1 cellular context compared by ENCODE assay signal in genomic region chr11:20477418-20478090, GRCh38.
TF ChIP-seq lines count a peak whose summit lies in the region.

No MANE protein-coding gene starts in this region.

TF ChIP-seq in K562, 482 proteins besides CTCF, POLR2A, EP300 and RAD21 (continued from another document and continues in another):
- no peak for TF ChIP-seq NUFIP1 (IDR thresholded peaks at IDR 0.05; ENCODE audit: partially characterized antibody)
- no peak for TF ChIP-seq ZBTB17 (CRISPR knock-in tag; IDR thresholded peaks at IDR 0.05)
- no peak for TF ChIP-seq MED1 (CRISPR knock-in tag; IDR thresholded peaks at IDR 0.05; ENCODE audit: borderline replicate concordance)
- TF ChIP-seq GTF2E2 (tag; IDR thresholded peaks at IDR 0.05): no peak
- TF ChIP-seq MAFF (IDR thresholded peaks at IDR 0.05; ENCODE audit: low read length): 0 out of 2 replicates have a peak, but pooled peaks have one; percentile 5
- peak; percentile 29 for TF ChIP-seq TAF9B (IDR thresholded peaks at IDR 0.05; ENCODE audit: partially characterized antibody)
- TF ChIP-seq, protein P1, sequence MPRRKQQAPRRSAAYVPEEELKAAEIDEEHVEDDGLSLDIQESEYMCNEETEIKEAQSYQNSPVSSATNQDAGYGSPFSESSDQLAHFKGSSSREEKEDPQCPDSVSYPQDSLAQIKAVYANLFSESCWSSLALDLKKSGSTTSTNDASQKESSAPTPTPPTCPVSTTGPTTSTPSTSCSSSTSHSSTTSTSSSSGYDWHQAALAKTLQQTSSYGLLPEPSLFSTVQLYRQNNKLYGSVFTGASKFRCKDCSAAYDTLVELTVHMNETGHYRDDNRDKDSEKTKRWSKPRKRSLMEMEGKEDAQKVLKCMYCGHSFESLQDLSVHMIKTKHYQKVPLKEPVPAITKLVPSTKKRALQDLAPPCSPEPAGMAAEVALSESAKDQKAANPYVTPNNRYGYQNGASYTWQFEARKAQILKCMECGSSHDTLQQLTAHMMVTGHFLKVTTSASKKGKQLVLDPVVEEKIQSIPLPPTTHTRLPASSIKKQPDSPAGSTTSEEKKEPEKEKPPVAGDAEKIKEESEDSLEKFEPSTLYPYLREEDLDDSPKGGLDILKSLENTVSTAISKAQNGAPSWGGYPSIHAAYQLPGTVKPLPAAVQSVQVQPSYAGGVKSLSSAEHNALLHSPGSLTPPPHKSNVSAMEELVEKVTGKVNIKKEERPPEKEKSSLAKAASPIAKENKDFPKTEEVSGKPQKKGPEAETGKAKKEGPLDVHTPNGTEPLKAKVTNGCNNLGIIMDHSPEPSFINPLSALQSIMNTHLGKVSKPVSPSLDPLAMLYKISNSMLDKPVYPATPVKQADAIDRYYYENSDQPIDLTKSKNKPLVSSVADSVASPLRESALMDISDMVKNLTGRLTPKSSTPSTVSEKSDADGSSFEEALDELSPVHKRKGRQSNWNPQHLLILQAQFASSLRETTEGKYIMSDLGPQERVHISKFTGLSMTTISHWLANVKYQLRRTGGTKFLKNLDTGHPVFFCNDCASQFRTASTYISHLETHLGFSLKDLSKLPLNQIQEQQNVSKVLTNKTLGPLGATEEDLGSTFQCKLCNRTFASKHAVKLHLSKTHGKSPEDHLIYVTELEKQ (CRISPR knock-in tag; IDR thresholded peaks at IDR 0.05): no peak
- TF ChIP-seq TSC22D4 (tag; IDR thresholded peaks at IDR 0.05): no peak
- TF ChIP-seq FOS (IDR thresholded peaks at IDR 0.05; ENCODE audit: extremely low read depth, insufficient read length): peak; percentile 31
- TF ChIP-seq TAL1 (IDR thresholded peaks at IDR 0.05): 0 out of 2 replicates have a peak, but pooled peaks have one; percentile 3
- no peak for TF ChIP-seq ETS1 (conservative IDR thresholded peaks at IDR 0.05; ENCODE audit: control insufficient read depth, low read depth, low read length)
- no peak for TF ChIP-seq MGA (IDR thresholded peaks at IDR 0.05)
- TF ChIP-seq PTTG1 (tag; IDR thresholded peaks at IDR 0.05; ENCODE audit: low read depth): no peak
- TF ChIP-seq E2F3 (CRISPR knock-in tag; IDR thresholded peaks at IDR 0.05): no peak
- TF ChIP-seq, protein P2, sequence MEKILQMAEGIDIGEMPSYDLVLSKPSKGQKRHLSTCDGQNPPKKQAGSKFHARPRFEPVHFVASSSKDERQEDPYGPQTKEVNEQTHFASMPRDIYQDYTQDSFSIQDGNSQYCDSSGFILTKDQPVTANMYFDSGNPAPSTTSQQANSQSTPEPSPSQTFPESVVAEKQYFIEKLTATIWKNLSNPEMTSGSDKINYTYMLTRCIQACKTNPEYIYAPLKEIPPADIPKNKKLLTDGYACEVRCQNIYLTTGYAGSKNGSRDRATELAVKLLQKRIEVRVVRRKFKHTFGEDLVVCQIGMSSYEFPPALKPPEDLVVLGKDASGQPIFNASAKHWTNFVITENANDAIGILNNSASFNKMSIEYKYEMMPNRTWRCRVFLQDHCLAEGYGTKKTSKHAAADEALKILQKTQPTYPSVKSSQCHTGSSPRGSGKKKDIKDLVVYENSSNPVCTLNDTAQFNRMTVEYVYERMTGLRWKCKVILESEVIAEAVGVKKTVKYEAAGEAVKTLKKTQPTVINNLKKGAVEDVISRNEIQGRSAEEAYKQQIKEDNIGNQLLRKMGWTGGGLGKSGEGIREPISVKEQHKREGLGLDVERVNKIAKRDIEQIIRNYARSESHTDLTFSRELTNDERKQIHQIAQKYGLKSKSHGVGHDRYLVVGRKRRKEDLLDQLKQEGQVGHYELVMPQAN (IDR thresholded peaks at IDR 0.05; ENCODE audit: borderline replicate concordance): no peak
- no peak for TF ChIP-seq ZNF668 (CRISPR knock-in tag; IDR thresholded peaks at IDR 0.05)
- TF ChIP-seq NFIC (IDR thresholded peaks at IDR 0.05): peak; percentile 8; the same call in 1 of the 2 replicates
- peak; percentile 96 for TF ChIP-seq SPI1 (IDR thresholded peaks at IDR 0.05; ENCODE audit: borderline replicate concordance, low read depth, low read length)
- no peak for TF ChIP-seq YBX1 (IDR thresholded peaks at IDR 0.05)
- no peak for TF ChIP-seq XRCC3 (IDR thresholded peaks at IDR 0.05)
- no peak for TF ChIP-seq CREB5 (CRISPR knock-in tag; IDR thresholded peaks at IDR 0.05)
- TF ChIP-seq, protein P3, sequence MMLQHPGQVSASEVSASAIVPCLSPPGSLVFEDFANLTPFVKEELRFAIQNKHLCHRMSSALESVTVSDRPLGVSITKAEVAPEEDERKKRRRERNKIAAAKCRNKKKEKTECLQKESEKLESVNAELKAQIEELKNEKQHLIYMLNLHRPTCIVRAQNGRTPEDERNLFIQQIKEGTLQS (IDR thresholded peaks at IDR 0.05): peak; percentile 92
- TF ChIP-seq, protein P3 (CRISPR knock-in tag; conservative IDR thresholded peaks at IDR 0.05): no peak
- no peak for TF ChIP-seq GTF3C2 (IDR thresholded peaks at IDR 0.05; ENCODE audit: borderline replicate concordance, extremely low read depth, insufficient read length)
- no peak for TF ChIP-seq U2AF2 (optimal IDR thresholded peaks at IDR 0.05; ENCODE audit: low read depth, low read length)
- no peak for TF ChIP-seq KAT2B (IDR thresholded peaks at IDR 0.05; ENCODE audit: low read depth, low read length)
- peak; percentile 64 for TF ChIP-seq NFE2 (IDR thresholded peaks at IDR 0.05; ENCODE audit: low read depth)
- no peak for TF ChIP-seq ZNF175 (CRISPR knock-in tag; IDR thresholded peaks at IDR 0.05; ENCODE audit: low read depth)
- TF ChIP-seq ZNF311 (CRISPR knock-in tag; IDR thresholded peaks at IDR 0.05): 0 out of 2 replicates have a peak, but pooled peaks have one; percentile 35
- TF ChIP-seq SUPT5H (IDR thresholded peaks at IDR 0.05): no peak
- peak; percentile 50 for TF ChIP-seq ETV1 (tag; conservative IDR thresholded peaks at IDR 0.05; ENCODE audit: low read depth)
- no peak for TF ChIP-seq SIRT6 (IDR thresholded peaks at IDR 0.05; ENCODE audit: low read depth, low read length)
- TF ChIP-seq POLR2H (tag; IDR thresholded peaks at IDR 0.05; ENCODE audit: low read depth): no peak
- no peak for TF ChIP-seq CEBPB (tag; IDR thresholded peaks at IDR 0.05)
- TF ChIP-seq ZNF561 (CRISPR knock-in tag; conservative IDR thresholded peaks at IDR 0.05): no peak
- 0 out of 2 replicates have a peak, but pooled peaks have one; percentile 53 for TF ChIP-seq NBN (IDR thresholded peaks at IDR 0.05; ENCODE audit: low read depth)
- TF ChIP-seq HLTF (IDR thresholded peaks at IDR 0.05): no peak
- no peak for TF ChIP-seq SP2 (IDR thresholded peaks at IDR 0.05; ENCODE audit: extremely low read depth, low read depth, low read length, poor library complexity, severe bottlenecking)
- no peak for TF ChIP-seq ZNF778 (CRISPR knock-in tag; IDR thresholded peaks at IDR 0.05)
